15 cellular contexts compared by ENCODE assay signal in the genomic region with DNA sequence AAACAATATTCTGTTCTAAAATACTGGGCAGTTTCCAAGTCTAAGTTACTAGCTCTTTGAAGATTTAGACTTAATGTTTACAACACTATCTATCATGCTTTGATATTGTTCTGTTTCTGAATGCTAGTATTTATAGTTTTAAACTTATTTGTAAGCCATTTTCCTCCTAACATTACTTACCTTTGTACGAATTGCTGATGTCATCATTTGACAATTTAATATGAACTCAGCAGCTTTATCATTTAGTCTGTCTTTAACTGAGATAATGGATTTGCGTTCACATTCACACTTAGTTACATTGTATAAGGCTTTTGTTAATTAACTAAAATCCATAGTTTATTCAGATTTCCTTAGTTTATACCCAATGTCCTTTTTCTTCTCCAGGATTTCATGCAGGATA.
A peak's percentile ranks its signal among the peaks of the same experiment; 100 is the strongest.
DNase-seq lines count a peak whose midpoint lies in the region; ATAC-seq, FAIRE-seq and TF ChIP-seq lines count a peak whose summit lies in the region.
"Had no signal": no experiment of that assay in that cellular context is flagged by ENCODE, and none has a peak within 500 bp of the region (broad histone marks: within the 10 kb centered on the region; RNA-seq: fewer than 3 reads in every experiment).

No MANE protein-coding gene starts in this region.

- no peak overlapping the region for H3K4me3 Mint-ChIP-seq in CD4-positive, alpha-beta T cell
- no peak overlapping the region for H3K4me3 Mint-ChIP-seq in activated T-helper 17 cell treated with anti-CD3 and anti-CD28 coated beads, Interleukin-2, amount 50 U/mL, for 72 hours
- H3K4me3 Mint-ChIP-seq: CD14-positive monocyte, HFFc6 had no signal

- CTCF ChIA-PET in CD4-positive, alpha-beta T cell (lab: Charles Lee), result no interaction called here

- no peak overlapping the region for H3K27ac ChIP-seq in CD4-positive, alpha-beta T cell (ENCODE audit: low read depth, low read length)
- H3K27ac ChIP-seq in small intestine (ENCODE audit: low read depth in 1 of 2, low read length in 1 of 2) (no peak overlapping the region), suprapubic skin (no peak overlapping the region)

- H3K9me3 Mint-ChIP-seq in CD4-positive, alpha-beta T cell, result no peaks in the 10 kb centered on the region
- H3K9me3 Mint-ChIP-seq in activated T-helper 17 cell treated with anti-CD3 and anti-CD28 coated beads, Interleukin-2, amount 50 U/mL, for 72 hours, result no peaks in the 10 kb centered on the region
- H3K9me3 Mint-ChIP-seq: HFFc6 had no signal

- peak overlapping the region; percentile 1 for H3K27ac Mint-ChIP-seq in CD4-positive, alpha-beta T cell
- peak overlapping the region; percentile 67 for H3K27ac Mint-ChIP-seq in activated T-helper 17 cell treated with anti-CD3 and anti-CD28 coated beads, Interleukin-2, amount 50 U/mL, for 72 hours
- H3K27ac Mint-ChIP-seq: CD14-positive monocyte, HFFc6 had no signal

- peaks cover 2 to 11% of the 10 kb centered on the region in 2 donors for H3K36me3 ChIP-seq in small intestine (ENCODE audit: control insufficient read depth in 2 of 2, insufficient read depth in 2 of 2, low read length in 2 of 2)
- peaks cover 12% of the 10 kb centered on the region for H3K36me3 ChIP-seq in suprapubic skin

- WGBS in small intestine, 3 donors, result 83 to 91% (median 86%) methylated on average over 2 of the region's 2 CpGs
- 94% methylated on average over 2 of the region's 2 CpGs for WGBS in suprapubic skin

- TF ChIP-seq EP300 in suprapubic skin (IDR thresholded peaks at IDR 0.05), result no peak

- FAIRE-seq in GM18507 (lab: Jason Lieb, UNC), result peak; percentile 12
- peak; percentile 39 for FAIRE-seq in small intestine (lab: Jason Lieb, UNC)
- FAIRE-seq: GM12878, H1, HTR-8/SVneo had no signal

- no peak for DNase-seq in CD4-positive, alpha-beta T cell
- DNase-seq in GM18507 (ENCODE audit: extremely low spot score, insufficient read length, low read depth), result no peak
- DNase-seq in small intestine, result no peak
- no peak for DNase-seq in GM03348 (ENCODE audit: low spot score)
- no peak for DNase-seq in suprapubic skin (ENCODE audit: low spot score in 2 of 2)
- DNase-seq: Calu3, DMS 273 treated with DMSO at 0.1 percent for 48 hours, HCEC 1CT, HFFc6, KBM-7 had no signal

- no peaks in the 10 kb centered on the region for H3K4me1 ChIP-seq in small intestine (ENCODE audit: control insufficient read depth in 2 of 2, insufficient read depth in 1 of 2, low read depth in 1 of 2, low read length in 1 of 2)
- no peaks in the 10 kb centered on the region for H3K4me1 ChIP-seq in suprapubic skin

- H3K9me3 ChIP-seq in CD4-positive, alpha-beta T cell (ENCODE audit: control insufficient read depth, low read length), result no peaks in the 10 kb centered on the region
- H3K9me3 ChIP-seq in small intestine (ENCODE audit: control insufficient read depth, low read depth), result no peaks in the 10 kb centered on the region
- no peaks in the 10 kb centered on the region for H3K9me3 ChIP-seq in suprapubic skin

- no peak overlapping the region for H3K4me3 ChIP-seq in small intestine (ENCODE audit: low read depth in 1 of 2, low read length in 2 of 2)
- H3K4me3 ChIP-seq in suprapubic skin, result no peak overlapping the region
- H3K4me3 ChIP-seq: GM12878 had no signal

- H3K36me3 Mint-ChIP-seq in CD4-positive, alpha-beta T cell (ENCODE audit: low read depth), result peaks cover 74% of the 10 kb centered on the region
- H3K36me3 Mint-ChIP-seq in activated T-helper 17 cell treated with anti-CD3 and anti-CD28 coated beads, Interleukin-2, amount 50 U/mL, for 72 hours (ENCODE audit: low read depth), result peaks cover 85% of the 10 kb centered on the region

- ATAC-seq in CD4-positive, alpha-beta T cell (ENCODE audit: poor library complexity), result no peak
- ATAC-seq in activated T-helper 17 cell treated with anti-CD3 and anti-CD28 coated beads, Interleukin-2, amount 50 U/mL, for 72 hours (replicated peaks), result no peak
- ATAC-seq: GM12878 had no signal

- H3K27me3 ChIP-seq in CD4-positive, alpha-beta T cell (ENCODE audit: control insufficient read depth, insufficient read depth, low read length), result no peaks in the 10 kb centered on the region
- H3K27me3 ChIP-seq in small intestine (ENCODE audit: control insufficient read depth in 2 of 2, insufficient read depth in 2 of 2, low read length in 2 of 2) (no peaks in the 10 kb centered on the region), suprapubic skin (no peaks in the 10 kb centered on the region)

- POLR2A ChIA-PET in CD4-positive, alpha-beta T cell (lab: Charles Lee), result no interaction called here

- H3K27me3 Mint-ChIP-seq in CD4-positive, alpha-beta T cell, result no peaks in the 10 kb centered on the region
- H3K27me3 Mint-ChIP-seq in activated T-helper 17 cell treated with anti-CD3 and anti-CD28 coated beads, Interleukin-2, amount 50 U/mL, for 72 hours, result no peaks in the 10 kb centered on the region

- intact Hi-C loops in CD4-positive, alpha-beta T cell (cut with DNase I, micrococcal nuclease), result loop anchor here in 1 of 2 experiments (5.0 kb wide), 2 partner anchors 42 to 162 kb away; a partner anchor contains a TSS

- H3K4me1 Mint-ChIP-seq in CD4-positive, alpha-beta T cell (ENCODE audit: low read depth), result peaks cover 19% of the 10 kb centered on the region
- H3K4me1 Mint-ChIP-seq in activated T-helper 17 cell treated with anti-CD3 and anti-CD28 coated beads, Interleukin-2, amount 50 U/mL, for 72 hours, result peaks cover 12% of the 10 kb centered on the region
- H3K4me1 Mint-ChIP-seq: CD14-positive monocyte had no signal

- TF ChIP-seq CTCF in CD4-positive, alpha-beta T cell (IDR thresholded peaks at IDR 0.05), result no peak
- no peak for TF ChIP-seq CTCF in suprapubic skin (IDR thresholded peaks at IDR 0.05)

- TF ChIP-seq POLR2A in suprapubic skin (IDR thresholded peaks at IDR 0.05), result no peak
